Comparison of ENCODE assay signal across 9 cellular contexts in genomic region chr6:138520463-138520862, GRCh38. TPM values are rescaled to one million over a fixed set of nuclear protein-coding genes. Genes with fewer than 3 reads are reported as not detected.
DNase-seq lines count a peak whose midpoint lies in the region; ATAC-seq and TF ChIP-seq lines count a peak whose summit lies in the region.
"Had no signal": no experiment of that assay in that cellular context is flagged by ENCODE, and none has a peak within 500 bp of the region (broad histone marks: within the 10 kb centered on the region; RNA-seq: fewer than 3 reads in every experiment).

No MANE protein-coding gene starts in this region.

- ATAC-seq in GM19328 (IDR thresholded peaks at IDR 0.05; ENCODE audit: unreplicated experiment) (no peak), HG03025 (IDR thresholded peaks at IDR 0.05; ENCODE audit: low FRiP score, unreplicated experiment) (no peak), GM19324 (IDR thresholded peaks at IDR 0.05; ENCODE audit: low FRiP score, unreplicated experiment) (no peak)

- no peaks in the 10 kb centered on the region for H3K9me3 ChIP-seq in adrenal gland (replicated peaks in 1 of 3)

- H3K27ac ChIP-seq in adrenal gland = no peak overlapping the region
- H3K27ac ChIP-seq: epithelial cell of prostate had no signal

- no peak overlapping the region for H3K4me3 ChIP-seq in adrenal gland

- H3K36me3 ChIP-seq in adrenal gland (replicated peaks in 1 of 2) = no peaks in the 10 kb centered on the region

- no peak for TF ChIP-seq POLR2A in adrenal gland (IDR thresholded peaks at IDR 0.05)

- TF ChIP-seq CTCF in AG09319 (IDR thresholded peaks at IDR 0.05; ENCODE audit: low read depth, low read length) = peak; percentile 36
- TF ChIP-seq CTCF in adrenal gland (IDR thresholded peaks at IDR 0.05) = peak; percentile 46 to 60 (median 48)

- H3K4me1 ChIP-seq in adrenal gland (replicated peaks in 1 of 2) = no peaks in the 10 kb centered on the region

- H3K27me3 ChIP-seq in adrenal gland = no peaks in the 10 kb centered on the region

- no peak for DNase-seq in AG09319 (ENCODE audit: extremely low read depth, low read depth)
- DNase-seq in HT-29 (ENCODE audit: low spot score) = peak; percentile 25
- peak in 1 of 7 donors; percentile 13 for DNase-seq in adrenal gland
- peak; percentile 44 for DNase-seq in kidney tubule cell (ENCODE audit: low spot score)
- DNase-seq in NCI-H345 (lab: John Stamatoyannopoulos, UW) = no peak

- 22 to 30% (median 25%) methylated on average over 3 of the region's 3 CpGs for WGBS in adrenal gland, 4 donors

- intact Hi-C loops in adrenal gland (cut with DNase I) = loop anchor here in 1 of 2 donors (5.0 kb wide), 1 partner anchor 403 kb away; no protein-coding TSS in a partner anchor

RNA-seq across cellular contexts. Expression of gene NHSL1, which starts 21.2 kb away (rescaled TPM):
- total RNA-seq in HT-29 (2014; rRNA removed; shearing (Covaris generic)) = 14.1 and 15.6 TPM in 2 replicates
- total RNA-seq in adrenal gland = 10 to 100 TPM in 3 of 8 donors, 1 to 10 TPM in 5; 3.9 to 12.7 (median 8.3) TPM
- polyA plus RNA-seq in adrenal gland = 1 to 10 TPM; 1.2 to 3.8 (median 1.5) TPM

Comparison
In these comparisons a context has a peak if more than half of its experiments do, and no peak if none do; other contexts are left out.
1. DNase-seq: peak in HT-29 (single experiment) and kidney tubule cell (single experiment); none in AG09319 (single experiment) and NCI-H345 (single experiment).